8 cellular contexts compared by ENCODE assay signal in the genomic region with DNA sequence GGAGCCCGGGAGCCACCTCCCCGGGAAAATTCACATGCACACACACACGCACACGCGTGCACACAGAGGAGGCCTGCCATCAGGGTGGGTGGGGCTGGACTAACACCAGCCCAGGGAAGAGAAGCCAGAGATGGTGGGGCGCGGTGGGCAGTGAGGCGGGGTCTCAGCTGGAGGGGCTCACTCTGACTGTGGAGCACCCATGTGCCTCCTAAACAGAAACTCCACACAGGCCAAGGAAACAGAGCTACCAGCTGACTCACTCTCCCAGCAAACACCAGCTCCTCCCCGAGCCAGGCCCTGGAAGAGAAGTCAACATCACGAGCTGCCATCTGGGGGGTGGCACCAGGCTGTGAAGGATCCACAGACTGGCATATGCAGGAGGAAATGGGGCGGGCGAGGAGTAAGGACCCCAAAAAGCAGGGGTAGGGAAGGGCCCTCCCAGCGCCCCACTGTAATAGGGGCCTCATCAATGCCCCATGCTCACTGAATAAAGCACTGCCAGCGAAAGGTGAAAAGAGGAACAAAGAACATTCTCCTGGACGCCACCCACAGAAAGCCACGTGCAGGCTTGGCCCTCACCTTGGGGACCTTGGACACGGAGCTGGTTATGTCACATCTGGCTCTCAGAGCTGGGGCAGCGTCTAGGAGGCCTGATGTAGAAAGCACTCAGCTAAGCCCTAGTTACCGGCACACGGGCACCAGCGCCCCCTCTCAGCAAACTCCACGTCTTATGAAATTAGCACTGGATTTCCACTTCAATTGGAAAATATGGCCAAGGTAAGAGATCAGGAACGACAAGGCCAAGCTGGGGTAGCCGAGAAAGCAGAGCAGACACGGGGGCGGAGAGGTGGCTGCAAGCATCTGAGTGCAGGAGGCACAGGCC. TPM values are rescaled to one million over a fixed set of nuclear protein-coding genes. Genes with fewer than 3 reads are reported as not detected.
DNase-seq lines count a peak whose midpoint lies in the region; ATAC-seq and TF ChIP-seq lines count a peak whose summit lies in the region.

No MANE protein-coding gene starts in this region.

- H3K4me1 Mint-ChIP-seq in type B pancreatic cell (ENCODE audit: unreplicated experiment): peaks cover 38% of the 10 kb centered on the region

- H3K9me3 Mint-ChIP-seq in type B pancreatic cell: peaks cover 7% of the 10 kb centered on the region

- no peaks in the 10 kb centered on the region for H3K27me3 Mint-ChIP-seq in type B pancreatic cell

- peak overlapping the region; percentile 95 for H3K9ac ChIP-seq in NT2/D1 (ENCODE audit: insufficient read length, low read depth)
- peak overlapping the region; percentile 45 to 62 for H3K9ac ChIP-seq in duodenal mucosa (ENCODE audit: low read depth in 1 of 2, low read length in 2 of 2)

- H3K27ac ChIP-seq in duodenal mucosa (ENCODE audit: low read depth, low read length): peak overlapping the region; percentile 91
- H3K27ac ChIP-seq in lower lobe of right lung: peak overlapping the region; percentile 79

- peak overlapping the region; percentile 82 for H3K27ac Mint-ChIP-seq in type B pancreatic cell

- TF ChIP-seq CTCF in BE2C (IDR thresholded peaks at IDR 0.05; ENCODE audit: low read depth, low read length) (peak; percentile 39), lower lobe of right lung (IDR thresholded peaks at IDR 0.05) (no peak), type B pancreatic cell (conservative IDR thresholded peaks at IDR 0.05) (peak; percentile 42)

- H3K27me3 ChIP-seq in BE2C (no peaks in the 10 kb centered on the region), NT2/D1 (ENCODE audit: insufficient read depth, insufficient read length) (no peaks in the 10 kb centered on the region), duodenal mucosa (ENCODE audit: control insufficient read depth in 1 of 2, insufficient read depth in 2 of 2, low read length in 2 of 2) (no peaks in the 10 kb centered on the region), lower lobe of right lung (ENCODE audit: low read depth) (no peaks in the 10 kb centered on the region)

- H3K9me3 ChIP-seq in BE2C (no peaks in the 10 kb centered on the region), NT2/D1 (ENCODE audit: insufficient read depth, low read length) (no peaks in the 10 kb centered on the region), duodenal mucosa (ENCODE audit: control insufficient read depth in 1 of 2, low read length in 2 of 2) (no peaks in the 10 kb centered on the region), lower lobe of right lung (no peaks in the 10 kb centered on the region)

- H3K4me1 ChIP-seq in BE2C (peaks cover 50% of the 10 kb centered on the region), NT2/D1 (ENCODE audit: insufficient read depth, insufficient read length) (peaks cover 33% of the 10 kb centered on the region), duodenal mucosa (ENCODE audit: control insufficient read depth in 1 of 2, insufficient read depth in 2 of 2, low read length in 2 of 2) (peaks cover 56 to 63% of the 10 kb centered on the region in 2 donors), lower lobe of right lung (peaks cover 61% of the 10 kb centered on the region)

- intact Hi-C loops in lower lobe of right lung (cut with DNase I) (no loop called here), posterior vena cava (cut with DNase I) (no loop called here)

- no peaks in the 10 kb centered on the region for H3K36me3 Mint-ChIP-seq in type B pancreatic cell

- peak overlapping the region; percentile 74 for H3K4me3 Mint-ChIP-seq in type B pancreatic cell

- peak; percentile 61 for ATAC-seq in GM21576 (IDR thresholded peaks at IDR 0.05; ENCODE audit: unreplicated experiment)
- peak; percentile 36 to 49 for ATAC-seq in lower lobe of right lung

- H3K36me3 ChIP-seq in BE2C (no peaks in the 10 kb centered on the region), NT2/D1 (ENCODE audit: insufficient read depth, insufficient read length, low read length) (no peaks in the 10 kb centered on the region), duodenal mucosa (ENCODE audit: control insufficient read depth in 1 of 2, insufficient read depth in 2 of 2, low read length in 2 of 2) (no peaks in the 10 kb centered on the region), lower lobe of right lung (no peaks in the 10 kb centered on the region)

- peak overlapping the region; percentile 10; the same call in 1 of the 2 replicates for H3K4me3 ChIP-seq in BE2C (ENCODE audit: low read depth, low read length)
- peak overlapping the region; percentile 39 for H3K4me3 ChIP-seq in NT2/D1 (ENCODE audit: insufficient read length, low read depth)
- peak overlapping the region in 1 of 2 donors; percentile 4 for H3K4me3 ChIP-seq in duodenal mucosa (ENCODE audit: low read depth in 1 of 2, low read length in 2 of 2)
- peak overlapping the region; percentile 27 for H3K4me3 ChIP-seq in lower lobe of right lung

- no peak for DNase-seq in BE2C
- no peak for DNase-seq in NT2/D1 (ENCODE audit: low read depth, low spot score)
- peak; percentile 64 for DNase-seq in lower lobe of right lung
- no peak for DNase-seq in type B pancreatic cell (ENCODE audit: extremely low spot score, unreplicated experiment)
- DNase-seq in posterior vena cava (ENCODE audit: low spot score): no peak
- DNase-seq in effector CD8-positive, alpha-beta T cell (lab: John Stamatoyannopoulos, UW): no peak

RNA-seq across cellular contexts. Expression of gene INF2, which starts 8.4 kb away (rescaled TPM):
- 133 TPM for polyA plus RNA-seq in BE2C (2012; ENCODE audit: insufficient read depth, insufficient read length, low read depth)
- 116 TPM for total RNA-seq in lower lobe of right lung
- total RNA-seq in type B pancreatic cell (ENCODE audit: low replicate concordance): 45.6 and 78.9 TPM in 2 replicates
- total RNA-seq in posterior vena cava: 10 to 100 TPM; 70.5 to 78.7 TPM

RNA-seq across cellular contexts. Expression of gene ADSS1, which starts 43.0 kb away (rescaled TPM):
- polyA plus RNA-seq in BE2C (2012; ENCODE audit: insufficient read depth, insufficient read length, low read depth): 1.5 TPM
- 5.1 TPM for total RNA-seq in lower lobe of right lung
- 3.2 and 6.9 TPM in 2 replicates for total RNA-seq in type B pancreatic cell (ENCODE audit: low replicate concordance)
- total RNA-seq in posterior vena cava: 10 to 100 TPM in 1 of 2 donors, 1 to 10 TPM in 1; 8.2 to 10.2 TPM
